Comparison of ENCODE assay signal across 8 cellular contexts in genomic region chr2:43083278-43083677, GRCh38.
DNase-seq lines count a peak whose midpoint lies in the region; ATAC-seq and TF ChIP-seq lines count a peak whose summit lies in the region.

No MANE protein-coding gene starts in this region.

- no peak for ATAC-seq in lower lobe of right lung
- no peak for ATAC-seq in stimulated activated naive CD8-positive, alpha-beta T cell treated with anti-CD3 and anti-CD28 coated beads, Interleukin-15, Interleukin-2, amounts not matched to agents 100 U/mL and 50 U/mL, for 24 hours

- intact Hi-C loops in dendritic cell treated with granulocyte-macrophage colony-stimulating factor and Interleukin-4, amounts not matched to agents 40 ng/mL and 50 ng/mL, for 4 days (cut with micrococcal nuclease): no loop called here
- intact Hi-C loops in lower lobe of right lung (cut with DNase I): no loop called here

- H3K27ac ChIP-seq in KOPT-K1 (ENCODE audit: low read depth, low read length, poor library complexity, severe bottlenecking): peak overlapping the region; percentile 56
- H3K27ac ChIP-seq in lower lobe of right lung: peak overlapping the region; percentile 88
- peak overlapping the region; percentile 69 for H3K27ac ChIP-seq in stomach smooth muscle (ENCODE audit: low read length)

- peak overlapping the region; percentile 55 for H3K27ac Mint-ChIP-seq in dendritic cell treated with granulocyte-macrophage colony-stimulating factor and Interleukin-4, amounts not matched to agents 40 ng/mL and 50 ng/mL, for 4 days

- H3K9me3 ChIP-seq in KOPT-K1 (ENCODE audit: insufficient read depth, low read length, poor library complexity, severe bottlenecking): no peaks in the 10 kb centered on the region
- no peaks in the 10 kb centered on the region for H3K9me3 ChIP-seq in lower lobe of right lung
- H3K9me3 ChIP-seq in stomach smooth muscle (ENCODE audit: control insufficient read depth in 2 of 2, low read length in 2 of 2): no peaks in the 10 kb centered on the region

- no peaks in the 10 kb centered on the region for H3K36me3 ChIP-seq in KOPT-K1 (ENCODE audit: insufficient read depth, low read length)
- H3K36me3 ChIP-seq in lower lobe of right lung: no peaks in the 10 kb centered on the region
- no peaks in the 10 kb centered on the region for H3K36me3 ChIP-seq in stomach smooth muscle (ENCODE audit: control insufficient read depth in 2 of 2, insufficient read depth in 2 of 2, low read length in 2 of 2)

- H3K27me3 ChIP-seq in lower lobe of right lung (ENCODE audit: low read depth) (no peaks in the 10 kb centered on the region), stomach smooth muscle (ENCODE audit: control insufficient read depth in 1 of 2, insufficient read depth in 2 of 2, low read length in 2 of 2) (no peaks in the 10 kb centered on the region)

- no peak overlapping the region for H3K4me3 Mint-ChIP-seq in dendritic cell treated with granulocyte-macrophage colony-stimulating factor and Interleukin-4, amounts not matched to agents 40 ng/mL and 50 ng/mL, for 4 days

- no peaks in the 10 kb centered on the region for H3K9me3 Mint-ChIP-seq in dendritic cell treated with granulocyte-macrophage colony-stimulating factor and Interleukin-4, amounts not matched to agents 40 ng/mL and 50 ng/mL, for 4 days

- TF ChIP-seq CTCF in lower lobe of right lung (IDR thresholded peaks at IDR 0.05): no peak

- no peak overlapping the region for H3K9ac ChIP-seq in stomach smooth muscle (ENCODE audit: low read length in 2 of 2)

- H3K27me3 Mint-ChIP-seq in dendritic cell treated with granulocyte-macrophage colony-stimulating factor and Interleukin-4, amounts not matched to agents 40 ng/mL and 50 ng/mL, for 4 days: no peaks in the 10 kb centered on the region

- DNase-seq in lower lobe of right lung (no peak), RKO (ENCODE audit: low spot score) (no peak), retina (no peak)
- no peak for DNase-seq in stimulated activated CD4-positive, alpha-beta T cell treated with anti-CD3 and anti-CD28 coated beads, Interleukin-2, amount 100 ng/mL, for 24 hours
- DNase-seq in stimulated activated naive CD8-positive, alpha-beta T cell treated with anti-CD3 and anti-CD28 coated beads, Interleukin-15, Interleukin-2, amounts not matched to agents 100 U/mL and 50 U/mL, for 24 hours: no peak

- H3K4me3 ChIP-seq in lower lobe of right lung (no peak overlapping the region), stomach smooth muscle (ENCODE audit: low read length in 2 of 2) (peak overlapping the region in 1 of 2 donors; percentile 15)

- peaks cover 88% of the 10 kb centered on the region for H3K4me1 Mint-ChIP-seq in dendritic cell treated with granulocyte-macrophage colony-stimulating factor and Interleukin-4, amounts not matched to agents 40 ng/mL and 50 ng/mL, for 4 days (ENCODE audit: low read depth)

- no peaks in the 10 kb centered on the region for H3K36me3 Mint-ChIP-seq in dendritic cell treated with granulocyte-macrophage colony-stimulating factor and Interleukin-4, amounts not matched to agents 40 ng/mL and 50 ng/mL, for 4 days (ENCODE audit: low read depth)

- H3K4me1 ChIP-seq in lower lobe of right lung (peaks cover 58% of the 10 kb centered on the region), stomach smooth muscle (ENCODE audit: control insufficient read depth, insufficient read depth, low read length) (peaks cover 66% of the 10 kb centered on the region)
